1 cellular context compared by ENCODE assay signal in genomic region chr7:144820557-144820956, GRCh38.
TF ChIP-seq lines count a peak whose summit lies in the region.

No MANE protein-coding gene starts in this region.

TF ChIP-seq in GM12878, 131 proteins besides CTCF, POLR2A, EP300 and RAD21 (continued from another document):
- TF ChIP-seq BCLAF1 (IDR thresholded peaks at IDR 0.05) (no peak), SIN3A (IDR thresholded peaks at IDR 0.05; ENCODE audit: low read depth, low read length) (no peak), ESRRA (IDR thresholded peaks at IDR 0.05; ENCODE audit: low read length) (no peak), BCL3 (IDR thresholded peaks at IDR 0.05; ENCODE audit: borderline replicate concordance, insufficient read depth, low read depth, low read length, poor library complexity, severe bottlenecking) (no peak), RFX5 (IDR thresholded peaks at IDR 0.05; ENCODE audit: low read depth, low read length) (no peak), PRDM15 (CRISPR knock-in tag; IDR thresholded peaks at IDR 0.05) (no peak), EED (IDR thresholded peaks at IDR 0.05; ENCODE audit: low read depth) (no peak), NFXL1 (IDR thresholded peaks at IDR 0.05; ENCODE audit: borderline replicate concordance) (no peak), SKIL (IDR thresholded peaks at IDR 0.05; ENCODE audit: low read depth, poor library complexity, severe bottlenecking) (no peak), ZNF207 (IDR thresholded peaks at IDR 0.05; ENCODE audit: borderline replicate concordance) (no peak), KLF5 (IDR thresholded peaks at IDR 0.05; ENCODE audit: partially characterized antibody) (no peak), CBX3 (IDR thresholded peaks at IDR 0.05; ENCODE audit: borderline replicate concordance, low read depth) (no peak), RELB (IDR thresholded peaks at IDR 0.05; ENCODE audit: low read depth) (no peak)
